In genomic region chr1:84377480-84378095, GRCh38 we compare ENCODE assay signal across 17 cellular contexts. TPM values are rescaled to one million over a fixed set of nuclear protein-coding genes. Genes with fewer than 3 reads are reported as not detected.
DNase-seq lines count a peak whose midpoint lies in the region; ATAC-seq, FAIRE-seq and TF ChIP-seq lines count a peak whose summit lies in the region.
"Had no signal": no experiment of that assay in that cellular context is flagged by ENCODE, and none has a peak within 500 bp of the region (broad histone marks: within the 10 kb centered on the region; RNA-seq: fewer than 3 reads in every experiment).

No MANE protein-coding gene starts in this region.

- no peak overlapping the region for H3K4me3 Mint-ChIP-seq in osteocyte (ENCODE audit: unreplicated experiment)
- H3K4me3 Mint-ChIP-seq: GM23338 had no signal

- peak overlapping the region in 1 of 2 experiments; percentile 4; a peak in 2 of 4 replicates for H4K8ac ChIP-seq in IMR-90 (ENCODE audit: low read depth in 2 of 2, low read length in 2 of 2)

- H3K27me3 ChIP-seq in IMR-90 (ENCODE audit: control insufficient read depth, insufficient read depth, low read length), result no peaks in the 10 kb centered on the region
- no peaks in the 10 kb centered on the region for H3K27me3 ChIP-seq in K562 (ENCODE audit: control insufficient read depth in 2 of 2, insufficient read depth in 2 of 2, low read length in 2 of 2)
- no peaks in the 10 kb centered on the region for H3K27me3 ChIP-seq in hepatocyte
- H3K27me3 ChIP-seq: transverse colon had no signal

- H3K4me3 ChIP-seq in IMR-90 (ENCODE audit: insufficient read depth, low read depth, low read length), result no peak overlapping the region
- no peak overlapping the region for H3K4me3 ChIP-seq in K562
- H3K4me3 ChIP-seq in hepatocyte, result no peak overlapping the region
- H3K4me3 ChIP-seq: GM23338, transverse colon had no signal

- H3K4me1 ChIP-seq in IMR-90 (ENCODE audit: control insufficient read depth, insufficient read depth, low read length) (peaks cover 20% of the 10 kb centered on the region), K562 (replicated peaks in 1 of 2; ENCODE audit: control insufficient read depth in 2 of 2, insufficient read depth in 2 of 2, low read length in 2 of 2) (peaks cover 0 to 7% of the 10 kb centered on the region in 2 experiments; a peak in 2 of 5 replicates), hepatocyte (ENCODE audit: insufficient read depth) (no peaks in the 10 kb centered on the region)

- no CpG with 5 or more reads among the region's 3 CpGs for WGBS in IMR-90 (ENCODE audit: extremely low coverage in 2 of 2, insufficient read length in 1 of 2), 2 experiments
- 0% methylated on average over 3 of the region's 3 CpGs for WGBS in K562 (ENCODE audit: insufficient coverage, low coverage, missing lambda C conversion rate)
- 72% methylated on average over 3 of the region's 3 CpGs for WGBS in hepatocyte (ENCODE audit: low lambda C conversion rate, missing lambda C conversion rate)

- TF ChIP-seq RAD21 in IMR-90 (IDR thresholded peaks at IDR 0.05; ENCODE audit: low read length) (no peak), K562 (CRISPR knock-in tag; conservative IDR thresholded peaks at IDR 0.05 in 1 of 2, IDR thresholded peaks at IDR 0.05 in 1 of 2) (no peak)

- H3K23ac ChIP-seq in IMR-90 (ENCODE audit: low read depth, low read length), result peak overlapping the region; percentile 10; the same call in 1 of the 2 replicates

- H3K36me3 Mint-ChIP-seq in osteocyte (ENCODE audit: unreplicated experiment), result no peaks in the 10 kb centered on the region

- H4K20me1 ChIP-seq in IMR-90 (ENCODE audit: insufficient read depth, low read length) (no peaks in the 10 kb centered on the region), K562 (replicated peaks; ENCODE audit: control insufficient read depth, insufficient read depth, low read length) (no peaks in the 10 kb centered on the region), hepatocyte (ENCODE audit: insufficient read depth, poor library complexity, severe bottlenecking) (no peaks in the 10 kb centered on the region)

- TF ChIP-seq CTCF in IMR-90 (conservative IDR thresholded peaks at IDR 0.05; ENCODE audit: low read depth, low read length), result no peak
- TF ChIP-seq CTCF in K562 (IDR thresholded peaks at IDR 0.05 in 2 of 3, conservative IDR thresholded peaks at IDR 0.05 in 1 of 3; ENCODE audit: insufficient read depth in 2 of 3, low read depth in 1 of 3, low read length in 3 of 3), result no peak
- TF ChIP-seq CTCF in hepatocyte (IDR thresholded peaks at IDR 0.05; ENCODE audit: poor library complexity), result no peak
- TF ChIP-seq CTCF in osteocyte (IDR thresholded peaks at IDR 0.05), result no peak

- H3K9me1 ChIP-seq in IMR-90 (ENCODE audit: insufficient read depth, low read length), result peaks cover 5% of the 10 kb centered on the region
- H3K9me1 ChIP-seq in K562 (ENCODE audit: control insufficient read depth, insufficient read depth, low read length), result no peaks in the 10 kb centered on the region

- H3K27me3 Mint-ChIP-seq in osteocyte (ENCODE audit: unreplicated experiment), result peaks cover 4% of the 10 kb centered on the region

- CTCF ChIA-PET in IMR-90 (lab: Yijun Ruan, JAX) (no interaction called here), K562 (lab: Yijun Ruan, JAX; ENCODE audit: low intra/inter-chr PET ratio) (no interaction called here)

- intact Hi-C loops in IMR-90 (cut with micrococcal nuclease) (loop anchor here (5.0 kb wide), 3 partner anchors 55 to 125 kb away; partner anchors contain the start of gene SAMD13), K562 (cut with micrococcal nuclease) (no loop called here)

- H3K4me1 Mint-ChIP-seq in osteocyte (ENCODE audit: unreplicated experiment), result no peaks in the 10 kb centered on the region

- peak; percentile 70 for FAIRE-seq in K562 (lab: Jason Lieb, UNC)

- no TSS peak for BruUV-seq in IMR-90 (replicated peaks; lab: Mats Ljungman, UMichigan)
- no TSS peak for BruUV-seq in K562 (replicated peaks; lab: Mats Ljungman, UMichigan)

- H2AK5ac ChIP-seq in IMR-90 (ENCODE audit: low read depth, low read length), result peak overlapping the region; percentile 54; the same call in 1 of the 2 replicates

- TF ChIP-seq POLR2A in IMR-90 (IDR thresholded peaks at IDR 0.05; ENCODE audit: low read depth, low read length) (no peak), K562 (conservative IDR thresholded peaks at IDR 0.05) (no peak)

- no peak overlapping the region for H4K5ac ChIP-seq in IMR-90 (ENCODE audit: low read depth, low read length)

- no peak for TF ChIP-seq EP300 in K562 (IDR thresholded peaks at IDR 0.05; ENCODE audit: low read length)

- peak overlapping the region; percentile 58 for H3K4ac ChIP-seq in IMR-90 (ENCODE audit: low read depth, low read length)

- H3K36me3 ChIP-seq in IMR-90 (ENCODE audit: control insufficient read depth, insufficient read depth, low read length) (no peaks in the 10 kb centered on the region), K562 (ENCODE audit: control insufficient read depth, insufficient read depth, low read length) (no peaks in the 10 kb centered on the region), hepatocyte (replicated peaks; ENCODE audit: insufficient read depth, low read depth) (no peaks in the 10 kb centered on the region)
- H3K36me3 ChIP-seq: transverse colon had no signal

- no peak overlapping the region for H3K27ac Mint-ChIP-seq in osteocyte (ENCODE audit: unreplicated experiment)
- H3K27ac Mint-ChIP-seq: GM23338 had no signal

- no peaks in the 10 kb centered on the region for H3K79me1 ChIP-seq in IMR-90 (ENCODE audit: low read depth in 1 of 2, low read length in 2 of 2)

- H3K18ac ChIP-seq in IMR-90 (ENCODE audit: low read depth, low read length), result peak overlapping the region; percentile 35; the same call in 1 of the 2 replicates

- H3K56ac ChIP-seq in IMR-90 (ENCODE audit: extremely low read depth, insufficient read depth, low read length), result no peak overlapping the region

- POLR2A ChIA-PET in IMR-90 (lab: Charles Lee; ENCODE audit: unreplicated experiment), result no interaction called here
- POLR2A ChIA-PET in K562 (lab: Yijun Ruan, JAX), result interaction anchor here (0.6 to 1.0 kb wide), 2 partner anchors 12 to 13 kb away, joined by 3 read pairs; no protein-coding TSS in a partner anchor

- no peaks in the 10 kb centered on the region for H3K79me2 ChIP-seq in K562 (ENCODE audit: control insufficient read depth, insufficient read depth, low read length)
- no peaks in the 10 kb centered on the region for H3K79me2 ChIP-seq in hepatocyte

- peak overlapping the region; percentile 64 for H2BK20ac ChIP-seq in IMR-90 (ENCODE audit: low read depth, low read length)

- H3K9me3 Mint-ChIP-seq in osteocyte (ENCODE audit: unreplicated experiment), result no peaks in the 10 kb centered on the region
- H3K9me3 Mint-ChIP-seq: GM23338 had no signal

- peak overlapping the region; percentile 60; the same call in 1 of the 2 replicates for H4K91ac ChIP-seq in IMR-90 (ENCODE audit: insufficient read depth, low read depth, low read length)

- peak overlapping the region; percentile 50; the same call in 1 of the 2 replicates for H3K14ac ChIP-seq in IMR-90 (replicated peaks; ENCODE audit: low read depth, low read length)

- H3K9me3 ChIP-seq in IMR-90 (ENCODE audit: control insufficient read depth, insufficient read depth, low read length), result no peaks in the 10 kb centered on the region
- H3K9me3 ChIP-seq in K562 (replicated peaks; ENCODE audit: control insufficient read depth, insufficient read depth, low read depth, low read length), result no peaks in the 10 kb centered on the region
- H3K9me3 ChIP-seq in hepatocyte (ENCODE audit: low read depth), result no peaks in the 10 kb centered on the region
- H3K9me3 ChIP-seq: transverse colon had no signal

- peak; percentile 70 for DNase-seq in AG08395 (ENCODE audit: low spot score)
- DNase-seq in IMR-90, result peak; percentile 92
- DNase-seq in K562 (ENCODE audit: extremely low read depth in 1 of 4, low spot score in 3 of 4), result peak in 1 of 4 experiments; percentile 35
- peak; percentile 24 for DNase-seq in hepatocyte (ENCODE audit: low spot score)
- DNase-seq in amygdala (lab: John Stamatoyannopoulos, UW), result no peak
- DNase-seq in osteocyte (ENCODE audit: extremely low spot score, unreplicated experiment), result no peak
- DNase-seq: activated CD4-positive, CD25-positive, alpha-beta regulatory T cell; activated T-cell treated with anti-CD3 and anti-CD28 coated beads, Interleukin-2, amount 50 U/mL, for 48 hours; KG1; NCI-H2107; transverse colon had no signal

- dilution Hi-C loops in IMR-90 (cut with HindIII; ENCODE audit: low sequenced_read_pairs, unreplicated experiment), result no loop called here

- peak overlapping the region; percentile 38 for H2BK120ac ChIP-seq in IMR-90 (ENCODE audit: low read depth, low read length)

- H3K27ac ChIP-seq in IMR-90 (ENCODE audit: insufficient read depth, low read length), result no peak overlapping the region
- no peak overlapping the region for H3K27ac ChIP-seq in K562 (ENCODE audit: extremely low read depth, low read depth, low read length)
- H3K27ac ChIP-seq in hepatocyte, result no peak overlapping the region
- H3K27ac ChIP-seq: transverse colon had no signal

- H2AK9ac ChIP-seq in IMR-90 (replicated peaks; ENCODE audit: low read depth, low read length, poor library complexity), result no peak overlapping the region

- H2AFZ ChIP-seq in IMR-90 (replicated peaks; ENCODE audit: low read length, poor library complexity) (no peak overlapping the region), K562 (ENCODE audit: low read depth, low read length) (peak overlapping the region; percentile 18; the same call in 1 of the 2 replicates), hepatocyte (no peak overlapping the region)
- H2AFZ ChIP-seq: GM23338 had no signal

- H2BK5ac ChIP-seq in IMR-90 (ENCODE audit: low read depth, low read length, poor library complexity, severe bottlenecking), result peak overlapping the region; percentile 1

- H3K9ac ChIP-seq in IMR-90 (ENCODE audit: low read depth, low read length) (no peak overlapping the region), K562 (ENCODE audit: insufficient read depth in 1 of 2, low read depth in 2 of 2, low read length in 2 of 2) (no peak overlapping the region)

- ATAC-seq in IMR-90 (ENCODE audit: low read depth) (peak; percentile 71), K562 (no peak), HG03457 (IDR thresholded peaks at IDR 0.05; ENCODE audit: unreplicated experiment) (no peak), GM18520 (IDR thresholded peaks at IDR 0.05; ENCODE audit: unreplicated experiment) (no peak)
- ATAC-seq: GM23338 had no signal

- no peak overlapping the region; the same call in 2 of the 3 replicates for H2BK15ac ChIP-seq in IMR-90 (ENCODE audit: low read depth, low read length)

- 0 out of 2 replicates have a peak overlapping the region, but pooled peaks have one; percentile 6 for H3K4me2 ChIP-seq in IMR-90 (ENCODE audit: low read depth, low read length)
- H3K4me2 ChIP-seq in K562 (ENCODE audit: insufficient read depth, low read length), result no peak overlapping the region; the same call in 1 of the 2 replicates
- no peak overlapping the region for H3K4me2 ChIP-seq in hepatocyte
- H3K4me2 ChIP-seq: GM23338 had no signal

- H3K9me2 ChIP-seq in hepatocyte (replicated peaks; ENCODE audit: insufficient read depth), result no peaks in the 10 kb centered on the region

- in situ Hi-C loops in IMR-90 (cut with MboI; ENCODE audit: low sequenced_read_pairs) (no loop called here), K562 (cut with MboI) (no loop called here)

RNA-seq across cellular contexts. Expression of gene DNASE2B, which starts 20.7 kb away (rescaled TPM):
- not detected in 2 replicates for total RNA-seq in IMR-90 (2012; rRNA removed)
- polyA plus RNA-seq in IMR-90 (2012; rRNA removed), result not detected in 2 replicates
- not detected in 2 replicates for polyA plus RNA-seq in IMR-90 (2012; cell fraction: cytosol; rRNA removed)
- not detected in 2 replicates for polyA plus RNA-seq in IMR-90 (2012; cell fraction: nucleus; rRNA removed; ENCODE audit: low replicate concordance)
- not detected in 2 replicates for total RNA-seq in K562 (2011; cell fraction: chromatin; rRNA removed; ENCODE audit: low replicate concordance)
- total RNA-seq in K562 (2011; cell fraction: nucleolus; rRNA removed), result not detected in 2 replicates
- total RNA-seq in K562 (2011; cell fraction: nucleoplasm; rRNA removed), result not detected in 2 replicates
- not detected in 2 replicates for total RNA-seq in K562 (2014; rRNA removed)
- not detected in 2 replicates for total RNA-seq in K562 (2014; rRNA removed; fragmentation: Illumina TruSeq; extraction: Trizol)
- not detected in 2 replicates for total RNA-seq in K562 (2015; rRNA removed; fragmentation: Illumina TruSeq; extraction: Trizol)
- total RNA-seq in K562 (2021), result not detected in 2 replicates
- polyA plus RNA-seq in K562 (2011; rRNA removed), result not detected in 2 replicates
- polyA plus RNA-seq in K562 (2011; cell fraction: cytosol; rRNA removed), result not detected in 2 replicates
- polyA plus RNA-seq in K562 (2011; cell fraction: nucleus; rRNA removed), result not detected in 2 replicates
- polyA plus RNA-seq in K562 (2012), result not detected in 2 replicates
- polyA plus RNA-seq in K562 (2014; fragmentation: Illumina TruSeq; extraction: Trizol), result not detected in 2 replicates
- polyA plus RNA-seq in K562 (2014; fragmentation: Nextera tagmentation; extraction: Ambion mirVana), result not detected
- polyA plus RNA-seq in K562 (2014; rRNA removed), result not detected in 2 replicates
- not detected in 2 replicates for polyA minus RNA-seq in K562 (2011; rRNA and poly(A)+ RNA removed)
- polyA minus RNA-seq in K562 (2011; cell fraction: cytosol; rRNA and poly(A)+ RNA removed), result not detected in 2 replicates
- not detected in 2 replicates for polyA minus RNA-seq in K562 (2011; cell fraction: nucleus; rRNA and poly(A)+ RNA removed)
- 0.68 TPM in 1 of 2 replicates, not detected in the other for total RNA-seq in hepatocyte
- polyA plus RNA-seq in hepatocyte, result 0.32 TPM in 1 of 2 replicates, not detected in the other
- not detected in 2 replicates for total RNA-seq in osteocyte
- total RNA-seq: cerebellum, glomerular endothelial cell, GM23338, lung microvascular endothelial cell had no signal
- polyA plus RNA-seq: GM23338 had no signal

Comparison
In these comparisons a context has a peak if more than half of its experiments do, and no peak if none do; other contexts are left out.
1. DNase-seq: peak in AG08395 (single experiment), IMR-90 (single experiment) and hepatocyte (single experiment); none in amygdala (0 of 56) and osteocyte (single experiment).